16 cellular contexts compared by ENCODE assay signal in the genomic region with DNA sequence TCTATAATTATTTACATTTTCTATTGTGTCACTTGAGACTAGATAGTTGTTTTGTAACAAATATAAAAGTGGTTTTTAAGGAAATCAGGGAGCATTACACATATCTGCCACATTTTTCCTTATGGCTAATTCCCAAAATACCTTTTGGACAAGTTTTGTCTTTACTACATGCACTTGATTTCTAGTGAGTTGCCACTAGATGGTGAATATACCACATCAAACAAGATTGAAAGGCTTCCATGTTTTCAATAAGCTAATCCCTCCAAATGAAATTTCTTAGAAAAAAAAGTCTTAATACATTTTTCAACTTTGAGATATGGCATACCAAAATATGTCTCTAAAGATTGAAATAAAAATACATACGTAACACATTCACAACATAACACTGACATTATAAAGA. TPM values are rescaled to one million over a fixed set of nuclear protein-coding genes. Genes with fewer than 3 reads are reported as not detected.
A peak's percentile ranks its signal among the peaks of the same experiment; 100 is the strongest.
DNase-seq lines count a peak whose midpoint lies in the region; ATAC-seq and TF ChIP-seq lines count a peak whose summit lies in the region.
"Had no signal": no experiment of that assay in that cellular context is flagged by ENCODE, and none has a peak within 500 bp of the region (broad histone marks: within the 10 kb centered on the region; RNA-seq: fewer than 3 reads in every experiment).

No MANE protein-coding gene starts in this region.

- H3K4me3 Mint-ChIP-seq in activated T-helper 1 cell treated with anti-CD3 and anti-CD28 coated beads, Interleukin-12 subunit alpha, Interleukin-12 subunit beta, Interleukin-2, Interleukin-4 antibody, amounts not matched to agents 30 ng/mL and 10 ng/mL and 1 ng/mL, durations not matched to agents 14 hours and 24 hours and 36 hours: no peak overlapping the region
- H3K4me3 Mint-ChIP-seq: brain; stimulated activated memory B cell treated with anti-CD40 and anti-IgM and Interleukin-4, amounts not matched to agents 10 μg/mL and 1 μg/mL and 100 μg/mL, for 72 hours had no signal

- H3K79me2 ChIP-seq in HCT116 (ENCODE audit: insufficient read depth, low read length): no peaks in the 10 kb centered on the region

- H3K27me3 ChIP-seq in HCT116 (ENCODE audit: insufficient read depth, low read length) (no peaks in the 10 kb centered on the region), kidney epithelial cell (ENCODE audit: control insufficient read depth, insufficient read depth, low read length) (no peaks in the 10 kb centered on the region)
- H3K27me3 ChIP-seq: left lung, SJCRH30 had no signal

- H3K36me3 Mint-ChIP-seq in activated T-helper 1 cell treated with anti-CD3 and anti-CD28 coated beads, Interleukin-12 subunit alpha, Interleukin-12 subunit beta, Interleukin-2, Interleukin-4 antibody, amounts not matched to agents 30 ng/mL and 10 ng/mL and 1 ng/mL, durations not matched to agents 14 hours and 24 hours and 36 hours (ENCODE audit: low read depth): no peaks in the 10 kb centered on the region
- H3K36me3 Mint-ChIP-seq: brain; stimulated activated memory B cell treated with anti-CD40 and anti-IgM and Interleukin-4, amounts not matched to agents 10 μg/mL and 1 μg/mL and 100 μg/mL, for 72 hours had no signal

- no peaks in the 10 kb centered on the region for H3K4me1 Mint-ChIP-seq in activated T-helper 1 cell treated with anti-CD3 and anti-CD28 coated beads, Interleukin-12 subunit alpha, Interleukin-12 subunit beta, Interleukin-2, Interleukin-4 antibody, amounts not matched to agents 30 ng/mL and 10 ng/mL and 1 ng/mL, durations not matched to agents 14 hours and 24 hours and 36 hours (ENCODE audit: low read depth)
- H3K4me1 Mint-ChIP-seq: brain; stimulated activated memory B cell treated with anti-CD40 and anti-IgM and Interleukin-4, amounts not matched to agents 10 μg/mL and 1 μg/mL and 100 μg/mL, for 72 hours had no signal

- peaks cover 0 to under 1% of the 10 kb centered on the region in 2 experiments; a peak in 1 of 4 replicates for H3K4me1 ChIP-seq in HCT116 (ENCODE audit: control insufficient read depth in 1 of 2, insufficient read depth in 2 of 2, low read length in 2 of 2)
- H3K4me1 ChIP-seq: left lung, SJCRH30 had no signal

- H3K36me3 ChIP-seq in HCT116 (ENCODE audit: control insufficient read depth in 1 of 2, insufficient read depth in 2 of 2, low read length in 2 of 2) (no peaks in the 10 kb centered on the region), kidney epithelial cell (ENCODE audit: control insufficient read depth, insufficient read depth, low read length) (no peaks in the 10 kb centered on the region)
- H3K36me3 ChIP-seq: left lung, SJCRH30 had no signal

- H3K9me2 ChIP-seq in HCT116 (ENCODE audit: insufficient read depth): no peaks in the 10 kb centered on the region

- TF ChIP-seq CTCF in AG09319 (IDR thresholded peaks at IDR 0.05; ENCODE audit: low read depth, low read length) (peak; percentile 23), HCT116 (IDR thresholded peaks at IDR 0.05 in 2 of 3, conservative IDR thresholded peaks at IDR 0.05 in 1 of 3; ENCODE audit: borderline replicate concordance in 1 of 3, insufficient read depth in 1 of 3, low read depth in 2 of 3, low read length in 2 of 3) (peak; percentile 17 to 46 (median 38); a peak in 3 of 6 replicates), kidney epithelial cell (IDR thresholded peaks at IDR 0.05; ENCODE audit: insufficient read depth, low read length, poor library complexity, severe bottlenecking) (peak; percentile 7)

- no peak overlapping the region for H3K27ac Mint-ChIP-seq in activated T-helper 1 cell treated with anti-CD3 and anti-CD28 coated beads, Interleukin-12 subunit alpha, Interleukin-12 subunit beta, Interleukin-2, Interleukin-4 antibody, amounts not matched to agents 30 ng/mL and 10 ng/mL and 1 ng/mL, durations not matched to agents 14 hours and 24 hours and 36 hours
- H3K27ac Mint-ChIP-seq: brain; stimulated activated memory B cell treated with anti-CD40 and anti-IgM and Interleukin-4, amounts not matched to agents 10 μg/mL and 1 μg/mL and 100 μg/mL, for 72 hours had no signal

- DNase-seq in AG09319 (ENCODE audit: extremely low read depth, low read depth) (no peak), HCT116 (ENCODE audit: low read depth, low spot score) (no peak), astrocyte of the hippocampus (ENCODE audit: low read depth, low spot score) (peak; percentile 7), kidney epithelial cell (ENCODE audit: low read depth) (no peak), COLO668 (lab: John Stamatoyannopoulos, UW; ENCODE audit: unreplicated experiment) (no peak)
- DNase-seq in activated T-helper 1 cell treated with anti-CD3 and anti-CD28 coated beads, Interleukin-12 subunit alpha, Interleukin-12 subunit beta, Interleukin-2, Interleukin-4 antibody, amounts not matched to agents 30 ng/mL and 10 ng/mL and 1 ng/mL, durations not matched to agents 14 hours and 24 hours and 36 hours (ENCODE audit: low spot score): no peak
- no peak for DNase-seq in effector CD8-positive, alpha-beta T cell (lab: John Stamatoyannopoulos, UW)
- DNase-seq: activated CD4-positive, alpha-beta T cell treated with anti-CD3 and anti-CD28 coated beads for 1 hour; left lung; NCI-H226; nucleus accumbens; SJCRH30 had no signal

- no peak for TF ChIP-seq POLR2A in HCT116 (IDR thresholded peaks at IDR 0.05; ENCODE audit: borderline replicate concordance, extremely low read depth, insufficient read depth, insufficient read length)

- RAD21 ChIA-PET in HCT116 (lab: Charles Lee; ENCODE audit: low non-redundant PET in 1 of 2, low total read pairs in 2 of 2, uncharacterized antibody in 2 of 2, unreplicated experiment in 2 of 2): no interaction called here

- no TSS peak for BruUV-seq in HCT116 (replicated peaks; lab: Mats Ljungman, UMichigan)

- H4K20me1 ChIP-seq in HCT116 (ENCODE audit: insufficient read depth): no peaks in the 10 kb centered on the region

- H2AFZ ChIP-seq in HCT116 (ENCODE audit: low read depth, low read length, poor library complexity, severe bottlenecking): no peak overlapping the region

- ATAC-seq in HCT116: no peak
- no peak for ATAC-seq in HG02885 (IDR thresholded peaks at IDR 0.05; ENCODE audit: poor library complexity, unreplicated experiment)
- ATAC-seq: left lung; stimulated activated memory B cell treated with anti-CD40 and anti-IgM and Interleukin-4, amounts not matched to agents 10 μg/mL and 1 μg/mL and 100 μg/mL, for 72 hours had no signal

- H3K27me3 Mint-ChIP-seq in activated T-helper 1 cell treated with anti-CD3 and anti-CD28 coated beads, Interleukin-12 subunit alpha, Interleukin-12 subunit beta, Interleukin-2, Interleukin-4 antibody, amounts not matched to agents 30 ng/mL and 10 ng/mL and 1 ng/mL, durations not matched to agents 14 hours and 24 hours and 36 hours (ENCODE audit: insufficient read depth): peaks cover 24% of the 10 kb centered on the region

- H3K27ac ChIP-seq in HCT116 (ENCODE audit: low read depth, low read length): no peak overlapping the region
- H3K27ac ChIP-seq: KMS-11, left lung, SJCRH30 had no signal

- no peak overlapping the region for H3K4me2 ChIP-seq in HCT116 (ENCODE audit: low read length)
- H3K4me2 ChIP-seq: KMS-11 had no signal

- TF ChIP-seq RAD21 in HCT116 (IDR thresholded peaks at IDR 0.05; ENCODE audit: low read depth): peak; percentile 58

- POLR2A ChIA-PET in HCT116 (lab: Charles Lee): no interaction called here

- H3K9ac ChIP-seq in HCT116 (ENCODE audit: low read length): no peak overlapping the region
- H3K9ac ChIP-seq: KMS-11 had no signal

- no peak overlapping the region for H3K4me3 ChIP-seq in HCT116 (replicated peaks in 1 of 2; ENCODE audit: low read depth in 1 of 2, low read length in 2 of 2)
- no peak overlapping the region for H3K4me3 ChIP-seq in kidney epithelial cell (ENCODE audit: low read depth, low read length)
- H3K4me3 ChIP-seq: left lung, SJCRH30 had no signal

- intact Hi-C loops in HCT116 (cut with micrococcal nuclease): loop anchor here (2.0 to 5.0 kb wide), 2 partner anchors 44 to 179 kb away; no protein-coding TSS in a partner anchor
- intact Hi-C loops in activated T-helper 1 cell treated with anti-CD3 and anti-CD28 coated beads, Interleukin-12 subunit alpha, Interleukin-12 subunit beta, Interleukin-2, Interleukin-4 antibody, amounts not matched to agents 30 ng/mL and 10 ng/mL and 1 ng/mL, durations not matched to agents 14 hours and 24 hours and 36 hours (cut with micrococcal nuclease): no loop called here

- CTCF ChIA-PET in HCT116 (lab: Charles Lee): interaction anchor here (0.7 to 2.7 kb wide), 5 partner anchors 9 to 438 kb away, joined by 3 to 17 read pairs (median 3); a partner anchor contains a TSS

- no peaks in the 10 kb centered on the region for H3K9me3 Mint-ChIP-seq in activated T-helper 1 cell treated with anti-CD3 and anti-CD28 coated beads, Interleukin-12 subunit alpha, Interleukin-12 subunit beta, Interleukin-2, Interleukin-4 antibody, amounts not matched to agents 30 ng/mL and 10 ng/mL and 1 ng/mL, durations not matched to agents 14 hours and 24 hours and 36 hours
- H3K9me3 Mint-ChIP-seq: brain; stimulated activated memory B cell treated with anti-CD40 and anti-IgM and Interleukin-4, amounts not matched to agents 10 μg/mL and 1 μg/mL and 100 μg/mL, for 72 hours had no signal

- H3K9me3 ChIP-seq in HCT116 (ENCODE audit: control insufficient read depth in 1 of 2, insufficient read depth in 1 of 2, low read depth in 1 of 2, low read length in 2 of 2): no peaks in the 10 kb centered on the region
- H3K9me3 ChIP-seq: left lung, SJCRH30 had no signal

TF ChIP-seq in HCT116, 20 proteins besides CTCF, POLR2A, EP300 and RAD21:
- TF ChIP-seq POLR2AphosphoS5 (IDR thresholded peaks at IDR 0.05; ENCODE audit: low read depth, low read length) (no peak), ZNF274 (IDR thresholded peaks at IDR 0.05; ENCODE audit: low read depth, low read length) (no peak), CBX3 (IDR thresholded peaks at IDR 0.05; ENCODE audit: low read depth) (no peak), CEBPB (IDR thresholded peaks at IDR 0.05; ENCODE audit: low read depth) (no peak)
- TF ChIP-seq, protein P1, sequence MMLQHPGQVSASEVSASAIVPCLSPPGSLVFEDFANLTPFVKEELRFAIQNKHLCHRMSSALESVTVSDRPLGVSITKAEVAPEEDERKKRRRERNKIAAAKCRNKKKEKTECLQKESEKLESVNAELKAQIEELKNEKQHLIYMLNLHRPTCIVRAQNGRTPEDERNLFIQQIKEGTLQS (IDR thresholded peaks at IDR 0.05): no peak

RNA-seq across cellular contexts. Expression of a gene that starts 9.1 kb away (rescaled TPM):
- total RNA-seq in HCT116 (2021; ENCODE audit: unreplicated experiment) (24.7 TPM), kidney epithelial cell (6.2 and 7.8 TPM in 2 replicates)
- polyA plus RNA-seq in HCT116 (2012): 4.4 and 7.7 TPM in 2 replicates
- 24.6 and 27.1 TPM in 2 replicates for total RNA-seq in activated T-helper 1 cell treated with anti-CD3 and anti-CD28 coated beads, Interleukin-12 subunit alpha, Interleukin-12 subunit beta, Interleukin-2, Interleukin-4 antibody, amounts not matched to agents 30 ng/mL and 10 ng/mL and 1 ng/mL, durations not matched to agents 14 hours and 24 hours and 36 hours

RNA-seq across cellular contexts. Expression of a gene that starts 14.6 kb away (rescaled TPM):
- total RNA-seq in HCT116 (2021; ENCODE audit: unreplicated experiment) (19.6 TPM), kidney epithelial cell (6.3 and 7.1 TPM in 2 replicates)
- 14.3 and 18.5 TPM in 2 replicates for polyA plus RNA-seq in HCT116 (2012)
- total RNA-seq in activated T-helper 1 cell treated with anti-CD3 and anti-CD28 coated beads, Interleukin-12 subunit alpha, Interleukin-12 subunit beta, Interleukin-2, Interleukin-4 antibody, amounts not matched to agents 30 ng/mL and 10 ng/mL and 1 ng/mL, durations not matched to agents 14 hours and 24 hours and 36 hours: 7.7 and 9.8 TPM in 2 replicates
